ENCODE assay signal across 19 cellular contexts in genomic region chr1:145706282-145706681, GRCh38. TPM values are rescaled to one million over a fixed set of nuclear protein-coding genes. Genes with fewer than 3 reads are reported as not detected.
DNase-seq lines count a peak whose midpoint lies in the region; TF ChIP-seq lines count a peak whose summit lies in the region.
"Had no signal": no experiment of that assay in that cellular context is flagged by ENCODE, and none has a peak within 500 bp of the region (broad histone marks: within the 10 kb centered on the region; RNA-seq: fewer than 3 reads in every experiment).

No MANE protein-coding gene starts in this region.

- no peaks in the 10 kb centered on the region for H3K27me3 ChIP-seq in breast epithelium
- peaks cover 4% of the 10 kb centered on the region for H3K27me3 ChIP-seq in adipocyte (replicated peaks; ENCODE audit: control insufficient read depth, insufficient read depth, low read length)
- H3K27me3 ChIP-seq in hepatocyte = no peaks in the 10 kb centered on the region
- H3K27me3 ChIP-seq in thyroid gland = no peaks in the 10 kb centered on the region

- H2AFZ ChIP-seq in hepatocyte = no peak overlapping the region

- no TSS peak for BruUV-seq in MCF 10A (replicated peaks; lab: Mats Ljungman, UMichigan)

- H3K9me2 ChIP-seq in hepatocyte (replicated peaks; ENCODE audit: insufficient read depth) = no peaks in the 10 kb centered on the region

- H3K4me2 ChIP-seq in hepatocyte = peak overlapping the region; percentile 71

- H3K4me3 ChIP-seq in breast epithelium (no peak overlapping the region), adipocyte (ENCODE audit: low read length) (no peak overlapping the region), hepatocyte (peak overlapping the region; percentile 15), thyroid gland (replicated peaks in 1 of 3) (no peak overlapping the region)

- H3K27ac Mint-ChIP-seq in MCF 10A (ENCODE audit: low read depth, unreplicated experiment) = peak overlapping the region; percentile 65
- H3K27ac Mint-ChIP-seq: activated CD4-positive, alpha-beta memory T cell treated with anti-CD3 and anti-CD28 coated beads, Interleukin-2, amount 10 ng/mL, durations not matched to agents 7 days and 5 days; IgD-negative memory B cell; mesothelial cell of epicardium had no signal

- intact Hi-C loops in MCF 10A (cut with micrococcal nuclease) (no loop called here), breast epithelium (cut with DNase I; ENCODE audit: low total_unique reads) (no loop called here), thyroid gland (cut with DNase I) (no loop called here)

- TF ChIP-seq POLR2A in breast epithelium (IDR thresholded peaks at IDR 0.05) = no peak
- no peak for TF ChIP-seq POLR2A in thyroid gland (IDR thresholded peaks at IDR 0.05)

- H3K36me3 ChIP-seq in breast epithelium (no peaks in the 10 kb centered on the region), adipocyte (ENCODE audit: control insufficient read depth, insufficient read depth, low read length, severe bottlenecking) (no peaks in the 10 kb centered on the region), hepatocyte (replicated peaks; ENCODE audit: insufficient read depth, low read depth) (no peaks in the 10 kb centered on the region), thyroid gland (no peaks in the 10 kb centered on the region)

- H3K9ac ChIP-seq in adipocyte (ENCODE audit: low read length) = no peak overlapping the region

- TF ChIP-seq CTCF in MCF 10A (IDR thresholded peaks at IDR 0.05; ENCODE audit: unreplicated experiment) (no peak), breast epithelium (IDR thresholded peaks at IDR 0.05) (no peak), hepatocyte (IDR thresholded peaks at IDR 0.05; ENCODE audit: poor library complexity) (no peak), thyroid gland (IDR thresholded peaks at IDR 0.05) (no peak)

- DNase-seq in MCF 10A (ENCODE audit: unreplicated experiment) (peak; percentile 68), breast epithelium (ENCODE audit: low spot score in 2 of 2) (no peak), adipocyte (ENCODE audit: low read depth) (peak; percentile 53), hepatocyte (ENCODE audit: low spot score) (peak; percentile 41), thyroid gland (no peak), iPS-NIHi7 (ENCODE audit: extremely low spot score) (no peak), RKO (ENCODE audit: low spot score) (no peak), NCI-H187 treated with DMSO at 0.1 percent for 48 hours (lab: John Stamatoyannopoulos, UW) (no peak)
- DNase-seq: 8988T; activated CD4-positive, alpha-beta memory T cell treated with anti-CD3 and anti-CD28 coated beads, Interleukin-2, amount 10 ng/mL, durations not matched to agents 7 days and 5 days; activated effector memory CD4-positive, alpha-beta T cell treated with Interleukin-2 at 50 U/mL for 16 hours; NCI-H146; NCI-H524 treated with DMSO at 0.1 percent for 48 hours; occipital lobe; Right ventricle myocardium superior; T-helper 9 cell had no signal

- peaks cover 27% of the 10 kb centered on the region for H3K4me1 Mint-ChIP-seq in MCF 10A (ENCODE audit: insufficient read depth, unreplicated experiment)

- no peak overlapping the region for H3K4me3 Mint-ChIP-seq in MCF 10A (ENCODE audit: unreplicated experiment)
- H3K4me3 Mint-ChIP-seq: activated CD4-positive, alpha-beta memory T cell treated with anti-CD3 and anti-CD28 coated beads, Interleukin-2, amount 10 ng/mL, durations not matched to agents 7 days and 5 days; IgD-negative memory B cell; mesothelial cell of epicardium had no signal

- H4K20me1 ChIP-seq in hepatocyte (ENCODE audit: insufficient read depth, poor library complexity, severe bottlenecking) = no peaks in the 10 kb centered on the region

- no peaks in the 10 kb centered on the region for H3K27me3 Mint-ChIP-seq in MCF 10A (ENCODE audit: insufficient read depth, unreplicated experiment)

- H3K4me1 ChIP-seq in breast epithelium (no peaks in the 10 kb centered on the region), adipocyte (ENCODE audit: control insufficient read depth, insufficient read depth, low read length) (peaks cover 19% of the 10 kb centered on the region), hepatocyte (ENCODE audit: insufficient read depth) (peaks cover 25% of the 10 kb centered on the region), thyroid gland (peaks cover 0 to 7% of the 10 kb centered on the region in 2 donors)

- POLR2A ChIA-PET in MCF 10A (lab: Yijun Ruan, JAX) = interaction anchor here (0.8 to 3.4 kb wide), 3 partner anchors 14 to 21 kb away, joined by 3 to 11 read pairs (median 5); no protein-coding TSS in a partner anchor

- no peaks in the 10 kb centered on the region for H3K9me3 ChIP-seq in breast epithelium
- H3K9me3 ChIP-seq in adipocyte (ENCODE audit: control insufficient read depth, low read length) = no peaks in the 10 kb centered on the region
- H3K9me3 ChIP-seq in hepatocyte (ENCODE audit: low read depth) = no peaks in the 10 kb centered on the region
- H3K9me3 ChIP-seq in thyroid gland = no peaks in the 10 kb centered on the region

- WGBS in hepatocyte (ENCODE audit: low lambda C conversion rate, missing lambda C conversion rate) = 56% methylated on average over 2 of the region's 2 CpGs
- 90 to 94% methylated on average over 2 of the region's 2 CpGs for WGBS in thyroid gland, 2 donors

- CTCF ChIA-PET in MCF 10A (lab: Yijun Ruan, JAX) = interaction anchor here (1.3 to 4.4 kb wide), 2 partner anchors 12 to 15 kb away, joined by 4 to 63 read pairs; partner anchors contain the start of gene CD160

- no peaks in the 10 kb centered on the region for H3K36me3 Mint-ChIP-seq in MCF 10A (ENCODE audit: insufficient read depth, unreplicated experiment)
- H3K36me3 Mint-ChIP-seq: mesothelial cell of epicardium had no signal

- H3K9me3 Mint-ChIP-seq in MCF 10A (ENCODE audit: unreplicated experiment) = peaks cover 7% of the 10 kb centered on the region
- H3K9me3 Mint-ChIP-seq: activated CD4-positive, alpha-beta memory T cell treated with anti-CD3 and anti-CD28 coated beads, Interleukin-2, amount 10 ng/mL, durations not matched to agents 7 days and 5 days; mesothelial cell of epicardium had no signal

- peaks cover 24% of the 10 kb centered on the region for H3K79me2 ChIP-seq in hepatocyte

- H3K27ac ChIP-seq in breast epithelium = no peak overlapping the region
- H3K27ac ChIP-seq in hepatocyte = peak overlapping the region; percentile 91
- H3K27ac ChIP-seq in thyroid gland = no peak overlapping the region

RNA-seq across cellular contexts. Expression of gene PDZK1, which starts 0.9 kb away (rescaled TPM):
- total RNA-seq in MCF 10A (2022) = 0.20 and 0.61 TPM in 2 replicates
- 10 to 100 TPM in 2 of 3 donors, under 1 TPM in 1; 0.64 to 51.8 (median 25.2) TPM for total RNA-seq in breast epithelium
- total RNA-seq in hepatocyte = 44.9 and 50.5 TPM in 2 replicates
- 30.4 and 44.1 TPM in 2 replicates for polyA plus RNA-seq in hepatocyte
- under 1 TPM in 3 of 4 donors, not detected in 1; 0.27 to 0.56 (median 0.29) TPM for total RNA-seq in thyroid gland
- total RNA-seq: Right ventricle myocardium superior had no signal

RNA-seq across cellular contexts. Expression of gene CD160, which starts 13.0 kb away (rescaled TPM):
- total RNA-seq in MCF 10A (2022) (not detected in 2 replicates), breast epithelium (under 1 TPM in 2 of 3 donors, not detected in 1; 0.59 to 0.98 TPM), hepatocyte (not detected in 2 replicates), thyroid gland (not detected)
- polyA plus RNA-seq in hepatocyte = not detected in 2 replicates
- total RNA-seq: activated CD4-positive, alpha-beta memory T cell treated with anti-CD3 and anti-CD28 coated beads, Interleukin-2, amount 10 ng/mL, durations not matched to agents 7 days and 5 days; endothelial cell of umbilical vein; mesothelial cell of epicardium; Right ventricle myocardium superior had no signal
- polyA plus RNA-seq: endothelial cell of umbilical vein had no signal

Comparison
In these comparisons a context has a peak if more than half of its experiments do, and no peak if none do; other contexts are left out.
1. DNase-seq: peak in MCF 10A (single experiment), adipocyte (single experiment) and hepatocyte (single experiment); none in breast epithelium (0 of 2), thyroid gland (0 of 2), iPS-NIHi7 (single experiment), RKO (single experiment) and NCI-H187 treated with DMSO at 0.1 percent for 48 hours (single experiment).